1 cellular context compared by ENCODE assay signal in the genomic region with DNA sequence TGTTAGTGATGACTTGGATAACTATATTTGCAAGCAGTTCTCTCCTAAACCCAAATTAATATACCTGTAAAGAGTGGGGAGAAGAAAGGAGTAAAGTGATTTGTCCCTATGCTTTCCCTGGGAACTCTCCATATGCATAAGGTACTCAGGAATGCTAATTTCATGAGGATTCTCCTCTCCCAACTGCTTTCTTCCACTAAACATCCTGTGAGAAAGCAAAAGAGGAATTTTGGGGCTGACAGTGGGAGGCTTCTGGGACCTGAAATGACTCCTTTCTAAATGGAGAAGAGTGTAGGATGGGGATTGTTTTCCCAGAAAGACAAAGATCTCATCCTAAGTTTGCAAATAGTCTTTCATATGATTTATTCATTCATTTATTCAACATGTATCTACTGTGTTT.
TF ChIP-seq lines count a peak whose summit lies in the region.

No MANE protein-coding gene starts in this region.

TF ChIP-seq in GM23338, 12 proteins besides CTCF, POLR2A, EP300 and RAD21 (continued from another document):
- TF ChIP-seq, protein P1, sequence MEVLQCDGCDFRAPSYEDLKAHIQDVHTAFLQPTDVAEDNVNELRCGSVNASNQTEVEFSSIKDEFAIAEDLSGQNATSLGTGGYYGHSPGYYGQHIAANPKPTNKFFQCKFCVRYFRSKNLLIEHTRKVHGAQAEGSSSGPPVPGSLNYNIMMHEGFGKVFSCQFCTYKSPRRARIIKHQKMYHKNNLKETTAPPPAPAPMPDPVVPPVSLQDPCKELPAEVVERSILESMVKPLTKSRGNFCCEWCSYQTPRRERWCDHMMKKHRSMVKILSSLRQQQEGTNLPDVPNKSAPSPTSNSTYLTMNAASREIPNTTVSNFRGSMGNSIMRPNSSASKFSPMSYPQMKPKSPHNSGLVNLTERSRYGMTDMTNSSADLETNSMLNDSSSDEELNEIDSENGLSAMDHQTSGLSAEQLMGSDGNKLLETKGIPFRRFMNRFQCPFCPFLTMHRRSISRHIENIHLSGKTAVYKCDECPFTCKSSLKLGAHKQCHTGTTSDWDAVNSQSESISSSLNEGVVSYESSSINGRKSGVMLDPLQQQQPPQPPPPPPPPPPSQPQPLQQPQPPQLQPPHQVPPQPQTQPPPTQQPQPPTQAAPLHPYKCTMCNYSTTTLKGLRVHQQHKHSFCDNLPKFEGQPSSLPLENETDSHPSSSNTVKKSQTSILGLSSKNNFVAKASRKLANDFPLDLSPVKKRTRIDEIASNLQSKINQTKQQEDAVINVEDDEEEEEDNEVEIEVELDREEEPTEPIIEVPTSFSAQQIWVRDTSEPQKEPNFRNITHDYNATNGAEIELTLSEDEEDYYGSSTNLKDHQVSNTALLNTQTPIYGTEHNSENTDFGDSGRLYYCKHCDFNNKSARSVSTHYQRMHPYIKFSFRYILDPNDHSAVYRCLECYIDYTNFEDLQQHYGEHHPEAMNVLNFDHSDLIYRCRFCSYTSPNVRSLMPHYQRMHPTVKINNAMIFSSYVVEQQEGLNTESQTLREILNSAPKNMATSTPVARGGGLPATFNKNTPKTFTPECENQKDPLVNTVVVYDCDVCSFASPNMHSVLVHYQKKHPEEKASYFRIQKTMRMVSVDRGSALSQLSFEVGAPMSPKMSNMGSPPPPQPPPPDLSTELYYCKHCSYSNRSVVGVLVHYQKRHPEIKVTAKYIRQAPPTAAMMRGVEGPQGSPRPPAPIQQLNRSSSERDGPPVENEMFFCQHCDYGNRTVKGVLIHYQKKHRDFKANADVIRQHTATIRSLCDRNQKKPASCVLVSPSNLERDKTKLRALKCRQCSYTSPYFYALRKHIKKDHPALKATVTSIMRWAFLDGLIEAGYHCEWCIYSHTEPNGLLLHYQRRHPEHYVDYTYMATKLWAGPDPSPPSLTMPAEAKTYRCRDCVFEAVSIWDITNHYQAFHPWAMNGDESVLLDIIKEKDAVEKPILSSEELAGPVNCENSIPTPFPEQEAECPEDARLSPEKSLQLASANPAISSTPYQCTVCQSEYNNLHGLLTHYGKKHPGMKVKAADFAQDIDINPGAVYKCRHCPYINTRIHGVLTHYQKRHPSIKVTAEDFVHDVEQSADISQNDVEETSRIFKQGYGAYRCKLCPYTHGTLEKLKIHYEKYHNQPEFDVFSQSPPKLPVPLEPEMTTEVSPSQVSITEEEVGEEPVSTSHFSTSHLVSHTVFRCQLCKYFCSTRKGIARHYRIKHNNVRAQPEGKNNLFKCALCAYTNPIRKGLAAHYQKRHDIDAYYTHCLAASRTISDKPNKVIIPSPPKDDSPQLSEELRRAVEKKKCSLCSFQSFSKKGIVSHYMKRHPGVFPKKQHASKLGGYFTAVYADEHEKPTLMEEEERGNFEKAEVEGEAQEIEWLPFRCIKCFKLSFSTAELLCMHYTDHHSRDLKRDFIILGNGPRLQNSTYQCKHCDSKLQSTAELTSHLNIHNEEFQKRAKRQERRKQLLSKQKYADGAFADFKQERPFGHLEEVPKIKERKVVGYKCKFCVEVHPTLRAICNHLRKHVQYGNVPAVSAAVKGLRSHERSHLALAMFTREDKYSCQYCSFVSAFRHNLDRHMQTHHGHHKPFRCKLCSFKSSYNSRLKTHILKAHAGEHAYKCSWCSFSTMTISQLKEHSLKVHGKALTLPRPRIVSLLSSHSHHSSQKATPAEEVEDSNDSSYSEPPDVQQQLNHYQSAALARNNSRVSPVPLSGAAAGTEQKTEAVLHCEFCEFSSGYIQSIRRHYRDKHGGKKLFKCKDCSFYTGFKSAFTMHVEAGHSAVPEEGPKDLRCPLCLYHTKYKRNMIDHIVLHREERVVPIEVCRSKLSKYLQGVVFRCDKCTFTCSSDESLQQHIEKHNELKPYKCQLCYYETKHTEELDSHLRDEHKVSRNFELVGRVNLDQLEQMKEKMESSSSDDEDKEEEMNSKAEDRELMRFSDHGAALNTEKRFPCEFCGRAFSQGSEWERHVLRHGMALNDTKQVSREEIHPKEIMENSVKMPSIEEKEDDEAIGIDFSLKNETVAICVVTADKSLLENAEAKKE (CRISPR knock-in tag; IDR thresholded peaks at IDR 0.05) = peak; percentile 91
- no peak for TF ChIP-seq EZH2 (IDR thresholded peaks at IDR 0.05; ENCODE audit: low read depth, unreplicated experiment)
- no peak for TF ChIP-seq JUNB (IDR thresholded peaks at IDR 0.05; ENCODE audit: unreplicated experiment)
- no peak for TF ChIP-seq CREB1 (CRISPR knock-in tag; IDR thresholded peaks at IDR 0.05; ENCODE audit: low read depth)
- TF ChIP-seq, protein P2, sequence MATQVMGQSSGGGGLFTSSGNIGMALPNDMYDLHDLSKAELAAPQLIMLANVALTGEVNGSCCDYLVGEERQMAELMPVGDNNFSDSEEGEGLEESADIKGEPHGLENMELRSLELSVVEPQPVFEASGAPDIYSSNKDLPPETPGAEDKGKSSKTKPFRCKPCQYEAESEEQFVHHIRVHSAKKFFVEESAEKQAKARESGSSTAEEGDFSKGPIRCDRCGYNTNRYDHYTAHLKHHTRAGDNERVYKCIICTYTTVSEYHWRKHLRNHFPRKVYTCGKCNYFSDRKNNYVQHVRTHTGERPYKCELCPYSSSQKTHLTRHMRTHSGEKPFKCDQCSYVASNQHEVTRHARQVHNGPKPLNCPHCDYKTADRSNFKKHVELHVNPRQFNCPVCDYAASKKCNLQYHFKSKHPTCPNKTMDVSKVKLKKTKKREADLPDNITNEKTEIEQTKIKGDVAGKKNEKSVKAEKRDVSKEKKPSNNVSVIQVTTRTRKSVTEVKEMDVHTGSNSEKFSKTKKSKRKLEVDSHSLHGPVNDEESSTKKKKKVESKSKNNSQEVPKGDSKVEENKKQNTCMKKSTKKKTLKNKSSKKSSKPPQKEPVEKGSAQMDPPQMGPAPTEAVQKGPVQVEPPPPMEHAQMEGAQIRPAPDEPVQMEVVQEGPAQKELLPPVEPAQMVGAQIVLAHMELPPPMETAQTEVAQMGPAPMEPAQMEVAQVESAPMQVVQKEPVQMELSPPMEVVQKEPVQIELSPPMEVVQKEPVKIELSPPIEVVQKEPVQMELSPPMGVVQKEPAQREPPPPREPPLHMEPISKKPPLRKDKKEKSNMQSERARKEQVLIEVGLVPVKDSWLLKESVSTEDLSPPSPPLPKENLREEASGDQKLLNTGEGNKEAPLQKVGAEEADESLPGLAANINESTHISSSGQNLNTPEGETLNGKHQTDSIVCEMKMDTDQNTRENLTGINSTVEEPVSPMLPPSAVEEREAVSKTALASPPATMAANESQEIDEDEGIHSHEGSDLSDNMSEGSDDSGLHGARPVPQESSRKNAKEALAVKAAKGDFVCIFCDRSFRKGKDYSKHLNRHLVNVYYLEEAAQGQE (IDR thresholded peaks at IDR 0.05; ENCODE audit: unreplicated experiment) = no peak
